Comparison of ENCODE assay signal across 2 cellular contexts in genomic region chr15:37106490-37107001, GRCh38.
TF ChIP-seq lines count a peak whose summit lies in the region.

No MANE protein-coding gene starts in this region.

TF ChIP-seq in GM12878, 131 proteins besides CTCF, POLR2A, EP300 and RAD21 (continued from another document and continues in another):
- peak; percentile 18 for TF ChIP-seq SKIL (IDR thresholded peaks at IDR 0.05; ENCODE audit: low read depth, poor library complexity, severe bottlenecking)
- TF ChIP-seq TAF1 (IDR thresholded peaks at IDR 0.05; ENCODE audit: borderline replicate concordance, low read depth, low read length) = no peak
- no peak for TF ChIP-seq TBL1XR1 (IDR thresholded peaks at IDR 0.05; ENCODE audit: low read depth, low read length)
- TF ChIP-seq MLLT1 (IDR thresholded peaks at IDR 0.05) = peak; percentile 53; the same call in 1 of the 2 replicates
- TF ChIP-seq CHD1 (IDR thresholded peaks at IDR 0.05; ENCODE audit: low read depth, low read length) = no peak
- TF ChIP-seq SMC3 (IDR thresholded peaks at IDR 0.05; ENCODE audit: borderline replicate concordance, low read length) = peak; percentile 97
- TF ChIP-seq ATF2 (IDR thresholded peaks at IDR 0.05; ENCODE audit: low read length) = no peak
- TF ChIP-seq RELB (IDR thresholded peaks at IDR 0.05; ENCODE audit: low read depth) = peak; percentile 63
- 0 out of 2 replicates have a peak, but pooled peaks have one; percentile 31 for TF ChIP-seq NBN (IDR thresholded peaks at IDR 0.05)
- TF ChIP-seq KDM1A (IDR thresholded peaks at IDR 0.05; ENCODE audit: borderline replicate concordance) = no peak
- no peak for TF ChIP-seq ASH2L (IDR thresholded peaks at IDR 0.05; ENCODE audit: borderline replicate concordance, low read depth)
- no peak for TF ChIP-seq SUZ12 (IDR thresholded peaks at IDR 0.05; ENCODE audit: unreplicated experiment)
- no peak for TF ChIP-seq PAX5 (IDR thresholded peaks at IDR 0.05; ENCODE audit: borderline replicate concordance, low read depth, low read length)
- no peak for TF ChIP-seq BCL3 (IDR thresholded peaks at IDR 0.05; ENCODE audit: borderline replicate concordance, insufficient read depth, low read depth, low read length, poor library complexity, severe bottlenecking)
- peak; percentile 35; the same call in 1 of the 2 replicates for TF ChIP-seq RB1 (IDR thresholded peaks at IDR 0.05; ENCODE audit: borderline replicate concordance)
- TF ChIP-seq YY1 (IDR thresholded peaks at IDR 0.05; ENCODE audit: low read depth, low read length) = peak; percentile 13; the same call in 1 of the 2 replicates

TF ChIP-seq in liver, 16 proteins besides CTCF, POLR2A, EP300 and RAD21 (continued from another document):
- TF ChIP-seq REST (IDR thresholded peaks at IDR 0.05) = no peak
- no peak for TF ChIP-seq NR2F2 (IDR thresholded peaks at IDR 0.05)
- no peak for TF ChIP-seq HNF4A (conservative IDR thresholded peaks at IDR 0.05)
- no peak for TF ChIP-seq TAF1 (conservative IDR thresholded peaks at IDR 0.05)
- TF ChIP-seq FOXA2 (IDR thresholded peaks at IDR 0.05) = no peak
- TF ChIP-seq HNF4G (IDR thresholded peaks at IDR 0.05) = no peak
- TF ChIP-seq FOXA1 (IDR thresholded peaks at IDR 0.05) = no peak
TF ChIP-seq in liver: peak in this region for 0.
